In the genomic region with DNA sequence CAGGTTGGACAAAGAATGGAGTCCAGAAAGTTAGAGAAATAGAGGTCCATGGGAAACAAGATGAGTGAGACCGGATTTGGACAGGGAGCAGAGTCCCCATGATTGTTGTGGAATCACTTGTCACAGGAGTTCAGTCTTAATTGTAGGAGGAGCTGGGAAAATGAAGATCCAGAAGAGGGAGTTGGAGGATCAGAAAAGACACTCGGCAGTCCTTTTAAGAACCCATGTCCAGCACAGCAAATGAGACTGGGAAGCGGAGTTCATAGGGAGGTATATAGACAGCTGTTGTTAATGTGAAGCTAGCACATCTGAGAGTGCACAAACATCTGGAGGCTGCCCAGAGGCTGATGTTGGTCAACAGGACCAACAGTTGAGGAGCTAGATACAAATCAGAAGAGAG, we compare ENCODE assay signal across 10 cellular contexts.
DNase-seq lines count a peak whose midpoint lies in the region; ATAC-seq and TF ChIP-seq lines count a peak whose summit lies in the region.
"Had no signal": no experiment of that assay in that cellular context is flagged by ENCODE, and none has a peak within 500 bp of the region (broad histone marks: within the 10 kb centered on the region; RNA-seq: fewer than 3 reads in every experiment).

No MANE protein-coding gene starts in this region.

- no peak overlapping the region for H2AFZ ChIP-seq in GM23338

- H3K36me3 ChIP-seq in GM23338 (ENCODE audit: insufficient read depth): no peaks in the 10 kb centered on the region

- H3K27me3 ChIP-seq in GM23338 (ENCODE audit: insufficient read depth): no peaks in the 10 kb centered on the region

- H3F3A ChIP-seq in GM23338 (replicated peaks; ENCODE audit: low read depth): no peaks in the 10 kb centered on the region

- ATAC-seq in GM23338 (no peak), sciatic nerve (no peak), GM21526 (IDR thresholded peaks at IDR 0.05; ENCODE audit: low FRiP score, unreplicated experiment) (no peak)

- H3K4me3 ChIP-seq in GM23338: no peak overlapping the region
- no peak overlapping the region for H3K4me3 ChIP-seq in fibroblast of mammary gland (ENCODE audit: control insufficient read depth, low read depth, low read length)
- H3K4me3 ChIP-seq: skin epidermis had no signal

- peaks cover 3% of the 10 kb centered on the region; the same call in 1 of the 3 replicates for H3K9me3 Mint-ChIP-seq in GM23338
- peaks cover 8% of the 10 kb centered on the region for H3K9me3 Mint-ChIP-seq in chondrocyte (ENCODE audit: low read depth)

- H3K27me3 Mint-ChIP-seq in GM23338 (ENCODE audit: insufficient read depth, low read depth, poor library complexity) (no peaks in the 10 kb centered on the region), chondrocyte (ENCODE audit: low read depth) (peaks cover 27% of the 10 kb centered on the region)
- H3K27me3 Mint-ChIP-seq: natural killer cell treated with Interleukin-12 subunit alpha and Interleukin-12 subunit beta and Interleukin-15 and Interleukin-18, amount 100 ng/mL, for 72 hours had no signal

- DNase-seq in AG08395 (ENCODE audit: low spot score) (peak; percentile 51), GM23338 (ENCODE audit: low spot score) (peak; percentile 21), RKO (ENCODE audit: low spot score) (peak; percentile 28), fibroblast of mammary gland (ENCODE audit: low read depth) (peak; percentile 55), sciatic nerve (ENCODE audit: low spot score) (no peak), pons (ENCODE audit: low spot score) (no peak), chondrocyte (ENCODE audit: low spot score) (no peak)

- no peaks in the 10 kb centered on the region for H4K20me1 ChIP-seq in GM23338 (replicated peaks; ENCODE audit: insufficient read depth)

- intact Hi-C loops in sciatic nerve (cut with DNase I): no loop called here

- H3K4me1 Mint-ChIP-seq in GM23338 (peaks cover 2% of the 10 kb centered on the region; the same call in 1 of the 3 replicates), chondrocyte (ENCODE audit: low read depth) (no peaks in the 10 kb centered on the region)

- H3K27ac ChIP-seq in GM23338 (ENCODE audit: low read depth): no peak overlapping the region
- H3K27ac ChIP-seq: skin epidermis had no signal

- H3K4me1 ChIP-seq in GM23338 (ENCODE audit: insufficient read depth): no peaks in the 10 kb centered on the region

- H3K9me2 ChIP-seq in GM23338 (ENCODE audit: insufficient read depth): no peaks in the 10 kb centered on the region

- H3K27ac Mint-ChIP-seq in GM23338 (no peak overlapping the region), chondrocyte (ENCODE audit: unreplicated experiment) (no peak overlapping the region)
- H3K27ac Mint-ChIP-seq: natural killer cell treated with Interleukin-12 subunit alpha and Interleukin-12 subunit beta and Interleukin-15 and Interleukin-18, amount 100 ng/mL, for 72 hours had no signal

- H3K4me2 ChIP-seq in GM23338: no peak overlapping the region

- no peaks in the 10 kb centered on the region for H3K36me3 Mint-ChIP-seq in GM23338 (ENCODE audit: low read depth)
- peaks cover 1% of the 10 kb centered on the region for H3K36me3 Mint-ChIP-seq in chondrocyte (ENCODE audit: low read depth)
- H3K36me3 Mint-ChIP-seq: natural killer cell treated with Interleukin-12 subunit alpha and Interleukin-12 subunit beta and Interleukin-15 and Interleukin-18, amount 100 ng/mL, for 72 hours had no signal

- H3K4me3 Mint-ChIP-seq in GM23338: no peak overlapping the region
- H3K4me3 Mint-ChIP-seq in chondrocyte (ENCODE audit: unreplicated experiment): no peak overlapping the region
- H3K4me3 Mint-ChIP-seq: natural killer cell treated with Interleukin-12 subunit alpha and Interleukin-12 subunit beta and Interleukin-15 and Interleukin-18, amount 100 ng/mL, for 72 hours had no signal

- TF ChIP-seq CTCF in GM23338 (conservative IDR thresholded peaks at IDR 0.05; ENCODE audit: low read depth in 2 of 2) (peak; percentile 16 to 56; a peak in 2 of 4 replicates), fibroblast of mammary gland (conservative IDR thresholded peaks at IDR 0.05; ENCODE audit: control insufficient read depth, insufficient read depth, low read depth, low read length) (peak; percentile 29), chondrocyte (IDR thresholded peaks at IDR 0.05) (no peak)

- no peaks in the 10 kb centered on the region for H3K79me2 ChIP-seq in GM23338 (replicated peaks; ENCODE audit: insufficient read depth)

TF ChIP-seq in GM23338, 12 proteins besides CTCF, POLR2A, EP300 and RAD21 (continues in another document):
- TF ChIP-seq POLR2AphosphoS5 (IDR thresholded peaks at IDR 0.05; ENCODE audit: low read depth): no peak
- TF ChIP-seq ZNF331 (CRISPR knock-in tag; IDR thresholded peaks at IDR 0.05; ENCODE audit: low read depth): no peak
- TF ChIP-seq, protein P1, sequence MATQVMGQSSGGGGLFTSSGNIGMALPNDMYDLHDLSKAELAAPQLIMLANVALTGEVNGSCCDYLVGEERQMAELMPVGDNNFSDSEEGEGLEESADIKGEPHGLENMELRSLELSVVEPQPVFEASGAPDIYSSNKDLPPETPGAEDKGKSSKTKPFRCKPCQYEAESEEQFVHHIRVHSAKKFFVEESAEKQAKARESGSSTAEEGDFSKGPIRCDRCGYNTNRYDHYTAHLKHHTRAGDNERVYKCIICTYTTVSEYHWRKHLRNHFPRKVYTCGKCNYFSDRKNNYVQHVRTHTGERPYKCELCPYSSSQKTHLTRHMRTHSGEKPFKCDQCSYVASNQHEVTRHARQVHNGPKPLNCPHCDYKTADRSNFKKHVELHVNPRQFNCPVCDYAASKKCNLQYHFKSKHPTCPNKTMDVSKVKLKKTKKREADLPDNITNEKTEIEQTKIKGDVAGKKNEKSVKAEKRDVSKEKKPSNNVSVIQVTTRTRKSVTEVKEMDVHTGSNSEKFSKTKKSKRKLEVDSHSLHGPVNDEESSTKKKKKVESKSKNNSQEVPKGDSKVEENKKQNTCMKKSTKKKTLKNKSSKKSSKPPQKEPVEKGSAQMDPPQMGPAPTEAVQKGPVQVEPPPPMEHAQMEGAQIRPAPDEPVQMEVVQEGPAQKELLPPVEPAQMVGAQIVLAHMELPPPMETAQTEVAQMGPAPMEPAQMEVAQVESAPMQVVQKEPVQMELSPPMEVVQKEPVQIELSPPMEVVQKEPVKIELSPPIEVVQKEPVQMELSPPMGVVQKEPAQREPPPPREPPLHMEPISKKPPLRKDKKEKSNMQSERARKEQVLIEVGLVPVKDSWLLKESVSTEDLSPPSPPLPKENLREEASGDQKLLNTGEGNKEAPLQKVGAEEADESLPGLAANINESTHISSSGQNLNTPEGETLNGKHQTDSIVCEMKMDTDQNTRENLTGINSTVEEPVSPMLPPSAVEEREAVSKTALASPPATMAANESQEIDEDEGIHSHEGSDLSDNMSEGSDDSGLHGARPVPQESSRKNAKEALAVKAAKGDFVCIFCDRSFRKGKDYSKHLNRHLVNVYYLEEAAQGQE (IDR thresholded peaks at IDR 0.05; ENCODE audit: unreplicated experiment): no peak
- no peak for TF ChIP-seq EZH2phosphoT487 (IDR thresholded peaks at IDR 0.05; ENCODE audit: unreplicated experiment)
- no peak for TF ChIP-seq CREB1 (CRISPR knock-in tag; IDR thresholded peaks at IDR 0.05; ENCODE audit: low read depth)
- no peak for TF ChIP-seq NANOG (IDR thresholded peaks at IDR 0.05; ENCODE audit: borderline replicate concordance)

Comparison
In these comparisons a context has a peak if more than half of its experiments do, and no peak if none do; other contexts are left out.
1. DNase-seq: peak in AG08395 (single experiment), GM23338 (single experiment), RKO (single experiment) and fibroblast of mammary gland (single experiment); none in sciatic nerve (single experiment), pons (single experiment) and chondrocyte (single experiment).